Comparison of ENCODE assay signal across 8 cellular contexts in the genomic region with DNA sequence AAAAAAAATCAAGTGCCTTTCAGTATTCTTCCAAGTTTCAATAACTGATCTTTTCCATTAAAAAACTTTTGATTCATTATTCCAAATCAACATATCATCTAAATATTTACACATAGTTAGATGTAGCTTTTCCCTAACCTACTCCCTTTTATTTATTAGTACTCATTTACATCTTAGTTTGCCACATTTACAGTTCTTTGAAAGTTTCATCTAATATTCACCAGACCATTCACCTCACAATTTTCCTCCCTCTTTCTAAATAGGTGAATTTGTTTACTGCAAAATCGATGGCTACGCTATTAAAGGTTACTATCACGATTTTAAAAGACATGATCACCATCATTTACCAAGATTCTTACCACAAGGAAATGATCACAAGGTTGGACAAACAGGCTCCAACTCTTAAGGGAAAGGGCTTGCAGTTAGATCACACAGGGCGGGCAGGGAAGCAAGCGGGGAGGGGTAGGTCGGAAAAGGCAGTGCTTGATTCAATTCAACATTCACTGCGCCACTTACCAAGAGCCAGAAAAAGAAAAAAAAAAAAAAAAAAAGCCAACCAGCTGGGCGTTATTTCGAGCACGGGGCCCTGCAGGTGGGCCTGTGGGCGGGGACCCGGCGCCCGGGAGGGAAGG. TPM values are rescaled to one million over a fixed set of nuclear protein-coding genes. Genes with fewer than 3 reads are reported as not detected.
DNase-seq lines count a peak whose midpoint lies in the region; ATAC-seq and TF ChIP-seq lines count a peak whose summit lies in the region.

No MANE protein-coding gene starts in this region.

- peak overlapping the region; percentile 99 for H3K4me3 ChIP-seq in astrocyte of the spinal cord (ENCODE audit: low read depth, low read length)
- H3K4me3 ChIP-seq in left lung: peak overlapping the region; percentile 80 to 89
- peak overlapping the region; percentile 59 for H3K4me3 ChIP-seq in thymus (ENCODE audit: low read length)

- peaks cover 40% of the 10 kb centered on the region for H3K36me3 Mint-ChIP-seq in stimulated activated naive CD8-positive, alpha-beta T cell treated with anti-CD3 and anti-CD28 coated beads, Interleukin-15, Interleukin-2, amounts not matched to agents 100 ng/mL and 50 ng/mL, for 24 hours (ENCODE audit: low read depth)

- H3K27ac Mint-ChIP-seq in stimulated activated naive CD8-positive, alpha-beta T cell treated with anti-CD3 and anti-CD28 coated beads, Interleukin-15, Interleukin-2, amounts not matched to agents 100 ng/mL and 50 ng/mL, for 24 hours: peak overlapping the region; percentile 80

- DNase-seq in stimulated activated naive CD8-positive, alpha-beta T cell treated with anti-CD3 and anti-CD28 coated beads, Interleukin-15, Interleukin-2, amounts not matched to agents 100 U/mL and 50 U/mL, for 24 hours: no peak
- DNase-seq in astrocyte of the spinal cord (ENCODE audit: low read depth, low spot score): no peak
- DNase-seq in left lung: no peak
- no peak for DNase-seq in NCI-H2227 (lab: John Stamatoyannopoulos, UW; ENCODE audit: unreplicated experiment)
- no peak for DNase-seq in ureter (ENCODE audit: low spot score)

- H3K27ac ChIP-seq in left lung (peak overlapping the region; percentile 99 to 100), thymus (ENCODE audit: low read depth) (peak overlapping the region; percentile 98)

- no peaks in the 10 kb centered on the region for H3K27me3 Mint-ChIP-seq in stimulated activated naive CD8-positive, alpha-beta T cell treated with anti-CD3 and anti-CD28 coated beads, Interleukin-15, Interleukin-2, amounts not matched to agents 100 ng/mL and 50 ng/mL, for 24 hours

- peak overlapping the region; percentile 98 for H3K4me3 Mint-ChIP-seq in stimulated activated naive CD8-positive, alpha-beta T cell treated with anti-CD3 and anti-CD28 coated beads, Interleukin-15, Interleukin-2, amounts not matched to agents 100 ng/mL and 50 ng/mL, for 24 hours

- TF ChIP-seq CTCF in astrocyte of the spinal cord (IDR thresholded peaks at IDR 0.05; ENCODE audit: low read depth, low read length): no peak
- no peak for TF ChIP-seq CTCF in left lung (IDR thresholded peaks at IDR 0.05)

- 1% methylated on average over 14 of the region's 14 CpGs for WGBS in thymus

- H3K36me3 ChIP-seq in left lung (peaks cover 0 to 20% of the 10 kb centered on the region in 2 donors), thymus (ENCODE audit: control insufficient read depth, insufficient read depth) (peaks cover 4% of the 10 kb centered on the region)

- no peaks in the 10 kb centered on the region for H3K9me3 Mint-ChIP-seq in stimulated activated naive CD8-positive, alpha-beta T cell treated with anti-CD3 and anti-CD28 coated beads, Interleukin-15, Interleukin-2, amounts not matched to agents 100 ng/mL and 50 ng/mL, for 24 hours

- intact Hi-C loops in left lung (cut with DNase I): no loop called here

- H3K4me1 Mint-ChIP-seq in stimulated activated naive CD8-positive, alpha-beta T cell treated with anti-CD3 and anti-CD28 coated beads, Interleukin-15, Interleukin-2, amounts not matched to agents 100 ng/mL and 50 ng/mL, for 24 hours (ENCODE audit: low read depth): peaks cover 47% of the 10 kb centered on the region

- H3K9me3 ChIP-seq in left lung: no peaks in the 10 kb centered on the region
- H3K9me3 ChIP-seq in thymus (ENCODE audit: control insufficient read depth): no peaks in the 10 kb centered on the region

- ATAC-seq in stimulated activated naive CD8-positive, alpha-beta T cell treated with anti-CD3 and anti-CD28 coated beads, Interleukin-15, Interleukin-2, amounts not matched to agents 100 U/mL and 50 U/mL, for 24 hours: no peak
- ATAC-seq in left lung: no peak
- ATAC-seq in HG03045 (IDR thresholded peaks at IDR 0.05; ENCODE audit: unreplicated experiment): no peak

- in situ Hi-C loops in astrocyte of the spinal cord (cut with HindIII; ENCODE audit: low sequenced_read_pairs): no loop called here

- peaks cover 7 to 46% of the 10 kb centered on the region in 2 donors for H3K4me1 ChIP-seq in left lung
- H3K4me1 ChIP-seq in thymus (ENCODE audit: control insufficient read depth, insufficient read depth, low read length): peaks cover 11% of the 10 kb centered on the region

- no peaks in the 10 kb centered on the region for H3K27me3 ChIP-seq in left lung
- H3K27me3 ChIP-seq in thymus (ENCODE audit: control insufficient read depth, insufficient read depth): no peaks in the 10 kb centered on the region

RNA-seq across cellular contexts. Expression of a gene that starts 0.6 kb away (rescaled TPM):
- total RNA-seq in left lung: 10 to 100 TPM; 64.1 to 83.1 TPM
- polyA plus RNA-seq in thymus: 80.1 TPM
- total RNA-seq in ureter: 108 TPM
